ENCODE assay signal across 15 cellular contexts in genomic region chr4:54840430-54840829, GRCh38.
"Had no signal": no experiment of that assay in that cellular context is flagged by ENCODE, and none has a peak within 500 bp of the region (broad histone marks: within the 10 kb centered on the region; RNA-seq: fewer than 3 reads in every experiment).

No MANE protein-coding gene starts in this region.

- H3K27ac Mint-ChIP-seq: activated CD4-positive, alpha-beta T cell treated with anti-CD3 and anti-CD28 coated beads for 36 hours; activated naive CD8-positive, alpha-beta T cell; stimulated activated memory B cell treated with anti-CD40 and anti-IgM and Interleukin-4, amounts not matched to agents 10 μg/mL and 1 μg/mL and 100 μg/mL, for 72 hours; WTC11 had no signal

- ATAC-seq: activated CD4-positive, alpha-beta T cell treated with anti-CD3 and anti-CD28 coated beads for 36 hours; gastrocnemius medialis; stimulated activated memory B cell treated with anti-CD40 and anti-IgM and Interleukin-4, amounts not matched to agents 10 μg/mL and 1 μg/mL and 100 μg/mL, for 72 hours had no signal

- H3K4me1 Mint-ChIP-seq: stimulated activated memory B cell treated with anti-CD40 and anti-IgM and Interleukin-4, amounts not matched to agents 10 μg/mL and 1 μg/mL and 100 μg/mL, for 72 hours had no signal

- H3K4me3 Mint-ChIP-seq: activated CD4-positive, alpha-beta T cell treated with anti-CD3 and anti-CD28 coated beads for 36 hours; activated naive CD8-positive, alpha-beta T cell; stimulated activated memory B cell treated with anti-CD40 and anti-IgM and Interleukin-4, amounts not matched to agents 10 μg/mL and 1 μg/mL and 100 μg/mL, for 72 hours; WTC11 had no signal

- H3K9me3 Mint-ChIP-seq: stimulated activated memory B cell treated with anti-CD40 and anti-IgM and Interleukin-4, amounts not matched to agents 10 μg/mL and 1 μg/mL and 100 μg/mL, for 72 hours; WTC11 had no signal

- H3K36me3 ChIP-seq: gastrocnemius medialis, left ventricle myocardium inferior, spleen, thoracic aorta, upper lobe of left lung had no signal

- H3K4me3 ChIP-seq: gastrocnemius medialis, left ventricle myocardium inferior, spleen, thoracic aorta, upper lobe of left lung had no signal

- H3K9me3 ChIP-seq: gastrocnemius medialis, left ventricle myocardium inferior, spleen, thoracic aorta, upper lobe of left lung had no signal

- H3K27me3 Mint-ChIP-seq: activated CD4-positive, alpha-beta T cell treated with anti-CD3 and anti-CD28 coated beads for 36 hours; activated naive CD8-positive, alpha-beta T cell had no signal

- H3K27me3 ChIP-seq: gastrocnemius medialis, spleen, upper lobe of left lung had no signal

- DNase-seq: activated CD4-positive, alpha-beta T cell treated with anti-CD3 and anti-CD28 coated beads, Interleukin-2, amount 50 U/mL, for 48 hours; dermis blood vessel endothelial cell; effector memory CD4-positive, alpha-beta T cell; gastrocnemius medialis; left ventricle myocardium inferior; mammary epithelial cell; occipital lobe; spleen; stimulated activated CD4-positive, alpha-beta T cell treated with anti-CD3 and anti-CD28 coated beads, Interleukin-4, amount 100 ng/mL, for 4 hours; upper lobe of left lung had no signal

- H3K36me3 Mint-ChIP-seq: activated naive CD8-positive, alpha-beta T cell; stimulated activated memory B cell treated with anti-CD40 and anti-IgM and Interleukin-4, amounts not matched to agents 10 μg/mL and 1 μg/mL and 100 μg/mL, for 72 hours; WTC11 had no signal

- H3K4me1 ChIP-seq: gastrocnemius medialis, spleen, upper lobe of left lung had no signal
